In the genomic region with DNA sequence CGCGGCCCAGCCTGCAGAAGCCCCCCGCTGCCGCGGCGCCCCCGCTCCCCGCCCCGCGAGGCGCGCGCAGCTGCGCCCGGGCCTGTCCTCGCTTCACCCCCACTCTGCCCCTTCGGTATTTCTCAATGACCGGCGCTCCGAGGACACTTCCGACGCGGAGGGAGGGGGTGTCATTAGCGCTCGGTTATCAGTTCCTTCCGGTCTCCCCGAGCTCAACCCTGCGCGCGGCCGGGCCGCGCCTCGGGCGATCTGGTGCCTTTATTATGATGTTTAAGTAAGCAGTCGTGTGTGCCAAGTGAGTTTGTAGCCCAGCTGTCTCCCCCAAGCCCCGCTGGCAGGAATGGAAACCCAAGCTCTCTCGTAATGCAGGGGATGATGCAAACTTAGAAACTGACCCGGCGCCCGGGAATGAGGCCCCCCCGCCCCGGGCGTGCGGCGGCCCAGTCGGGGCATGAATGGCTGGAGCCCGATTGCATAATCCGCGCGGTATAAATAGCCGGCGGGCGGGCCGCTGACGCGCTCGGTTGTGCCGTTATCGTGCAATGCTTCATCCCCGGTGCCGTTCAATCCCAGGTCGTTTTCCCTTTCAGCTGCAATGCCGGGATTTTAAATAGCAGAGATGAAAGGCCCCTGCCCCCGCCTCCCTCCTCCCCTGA, we compare ENCODE assay signal across 1 cellular context.
TF ChIP-seq lines count a peak whose summit lies in the region.

No MANE protein-coding gene starts in this region.

TF ChIP-seq in K562, 482 proteins besides CTCF, POLR2A, EP300 and RAD21 (continued from another document and continues in another):
- TF ChIP-seq, protein P1, sequence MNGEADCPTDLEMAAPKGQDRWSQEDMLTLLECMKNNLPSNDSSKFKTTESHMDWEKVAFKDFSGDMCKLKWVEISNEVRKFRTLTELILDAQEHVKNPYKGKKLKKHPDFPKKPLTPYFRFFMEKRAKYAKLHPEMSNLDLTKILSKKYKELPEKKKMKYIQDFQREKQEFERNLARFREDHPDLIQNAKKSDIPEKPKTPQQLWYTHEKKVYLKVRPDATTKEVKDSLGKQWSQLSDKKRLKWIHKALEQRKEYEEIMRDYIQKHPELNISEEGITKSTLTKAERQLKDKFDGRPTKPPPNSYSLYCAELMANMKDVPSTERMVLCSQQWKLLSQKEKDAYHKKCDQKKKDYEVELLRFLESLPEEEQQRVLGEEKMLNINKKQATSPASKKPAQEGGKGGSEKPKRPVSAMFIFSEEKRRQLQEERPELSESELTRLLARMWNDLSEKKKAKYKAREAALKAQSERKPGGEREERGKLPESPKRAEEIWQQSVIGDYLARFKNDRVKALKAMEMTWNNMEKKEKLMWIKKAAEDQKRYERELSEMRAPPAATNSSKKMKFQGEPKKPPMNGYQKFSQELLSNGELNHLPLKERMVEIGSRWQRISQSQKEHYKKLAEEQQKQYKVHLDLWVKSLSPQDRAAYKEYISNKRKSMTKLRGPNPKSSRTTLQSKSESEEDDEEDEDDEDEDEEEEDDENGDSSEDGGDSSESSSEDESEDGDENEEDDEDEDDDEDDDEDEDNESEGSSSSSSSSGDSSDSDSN (IDR thresholded peaks at IDR 0.05; ENCODE audit: borderline replicate concordance in 1 of 2, low read depth in 2 of 2, low read length in 2 of 2), result peak; percentile 63 to 73; a peak in 3 of 4 replicates
- no peak for TF ChIP-seq ZNF586 (CRISPR knock-in tag; conservative IDR thresholded peaks at IDR 0.05)
- TF ChIP-seq MAFG (tag; conservative IDR thresholded peaks at IDR 0.05), result no peak
- TF ChIP-seq LCOR (CRISPR knock-in tag; IDR thresholded peaks at IDR 0.05), result peak; percentile 28
- no peak for TF ChIP-seq FOXA1 (IDR thresholded peaks at IDR 0.05; ENCODE audit: borderline replicate concordance)
- peak; percentile 30; the same call in 1 of the 2 replicates for TF ChIP-seq ESRRA (IDR thresholded peaks at IDR 0.05; ENCODE audit: borderline replicate concordance, low read depth)
- no peak; a peak in 3 of 4 replicates for TF ChIP-seq TBL1XR1 (IDR thresholded peaks at IDR 0.05; ENCODE audit: low read length in 2 of 2)
- TF ChIP-seq, protein P2, sequence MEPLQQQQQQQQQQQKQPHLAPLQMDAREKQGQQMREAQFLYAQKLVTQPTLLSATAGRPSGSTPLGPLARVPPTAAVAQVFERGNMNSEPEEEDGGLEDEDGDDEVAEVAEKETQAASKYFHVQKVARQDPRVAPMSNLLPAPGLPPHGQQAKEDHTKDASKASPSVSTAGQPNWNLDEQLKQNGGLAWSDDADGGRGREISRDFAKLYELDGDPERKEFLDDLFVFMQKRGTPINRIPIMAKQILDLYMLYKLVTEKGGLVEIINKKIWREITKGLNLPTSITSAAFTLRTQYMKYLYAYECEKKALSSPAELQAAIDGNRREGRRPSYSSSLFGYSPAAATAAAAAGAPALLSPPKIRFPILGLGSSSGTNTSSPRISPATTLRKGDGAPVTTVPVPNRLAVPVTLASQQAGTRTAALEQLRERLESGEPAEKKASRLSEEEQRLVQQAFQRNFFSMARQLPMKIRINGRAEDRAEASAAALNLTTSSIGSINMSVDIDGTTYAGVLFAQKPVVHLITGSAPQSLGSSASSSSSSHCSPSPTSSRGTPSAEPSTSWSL (CRISPR knock-in tag; IDR thresholded peaks at IDR 0.05; ENCODE audit: borderline replicate concordance), result no peak
- no peak for TF ChIP-seq NFIC (IDR thresholded peaks at IDR 0.05)
- TF ChIP-seq SRSF1 (IDR thresholded peaks at IDR 0.05; ENCODE audit: low read depth, low read length), result no peak
- TF ChIP-seq, protein P3, sequence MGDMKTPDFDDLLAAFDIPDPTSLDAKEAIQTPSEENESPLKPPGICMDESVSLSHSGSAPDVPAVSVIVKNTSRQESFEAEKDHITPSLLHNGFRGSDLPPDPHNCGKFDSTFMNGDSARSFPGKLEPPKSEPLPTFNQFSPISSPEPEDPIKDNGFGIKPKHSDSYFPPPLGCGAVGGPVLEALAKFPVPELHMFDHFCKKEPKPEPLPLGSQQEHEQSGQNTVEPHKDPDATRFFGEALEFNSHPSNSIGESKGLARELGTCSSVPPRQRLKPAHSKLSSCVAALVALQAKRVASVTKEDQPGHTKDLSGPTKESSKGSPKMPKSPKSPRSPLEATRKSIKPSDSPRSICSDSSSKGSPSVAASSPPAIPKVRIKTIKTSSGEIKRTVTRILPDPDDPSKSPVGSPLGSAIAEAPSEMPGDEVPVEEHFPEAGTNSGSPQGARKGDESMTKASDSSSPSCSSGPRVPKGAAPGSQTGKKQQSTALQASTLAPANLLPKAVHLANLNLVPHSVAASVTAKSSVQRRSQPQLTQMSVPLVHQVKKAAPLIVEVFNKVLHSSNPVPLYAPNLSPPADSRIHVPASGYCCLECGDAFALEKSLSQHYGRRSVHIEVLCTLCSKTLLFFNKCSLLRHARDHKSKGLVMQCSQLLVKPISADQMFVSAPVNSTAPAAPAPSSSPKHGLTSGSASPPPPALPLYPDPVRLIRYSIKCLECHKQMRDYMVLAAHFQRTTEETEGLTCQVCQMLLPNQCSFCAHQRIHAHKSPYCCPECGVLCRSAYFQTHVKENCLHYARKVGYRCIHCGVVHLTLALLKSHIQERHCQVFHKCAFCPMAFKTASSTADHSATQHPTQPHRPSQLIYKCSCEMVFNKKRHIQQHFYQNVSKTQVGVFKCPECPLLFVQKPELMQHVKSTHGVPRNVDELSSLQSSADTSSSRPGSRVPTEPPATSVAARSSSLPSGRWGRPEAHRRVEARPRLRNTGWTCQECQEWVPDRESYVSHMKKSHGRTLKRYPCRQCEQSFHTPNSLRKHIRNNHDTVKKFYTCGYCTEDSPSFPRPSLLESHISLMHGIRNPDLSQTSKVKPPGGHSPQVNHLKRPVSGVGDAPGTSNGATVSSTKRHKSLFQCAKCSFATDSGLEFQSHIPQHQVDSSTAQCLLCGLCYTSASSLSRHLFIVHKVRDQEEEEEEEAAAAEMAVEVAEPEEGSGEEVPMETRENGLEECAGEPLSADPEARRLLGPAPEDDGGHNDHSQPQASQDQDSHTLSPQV (IDR thresholded peaks at IDR 0.05), result 0 out of 2 replicates have a peak, but pooled peaks have one; percentile 41
- no peak for TF ChIP-seq BCL6 (CRISPR knock-in tag; IDR thresholded peaks at IDR 0.05)
- TF ChIP-seq NFE2 (IDR thresholded peaks at IDR 0.05; ENCODE audit: low read depth), result no peak
- no peak for TF ChIP-seq SNIP1 (IDR thresholded peaks at IDR 0.05; ENCODE audit: low read depth)
- TF ChIP-seq, protein P4, sequence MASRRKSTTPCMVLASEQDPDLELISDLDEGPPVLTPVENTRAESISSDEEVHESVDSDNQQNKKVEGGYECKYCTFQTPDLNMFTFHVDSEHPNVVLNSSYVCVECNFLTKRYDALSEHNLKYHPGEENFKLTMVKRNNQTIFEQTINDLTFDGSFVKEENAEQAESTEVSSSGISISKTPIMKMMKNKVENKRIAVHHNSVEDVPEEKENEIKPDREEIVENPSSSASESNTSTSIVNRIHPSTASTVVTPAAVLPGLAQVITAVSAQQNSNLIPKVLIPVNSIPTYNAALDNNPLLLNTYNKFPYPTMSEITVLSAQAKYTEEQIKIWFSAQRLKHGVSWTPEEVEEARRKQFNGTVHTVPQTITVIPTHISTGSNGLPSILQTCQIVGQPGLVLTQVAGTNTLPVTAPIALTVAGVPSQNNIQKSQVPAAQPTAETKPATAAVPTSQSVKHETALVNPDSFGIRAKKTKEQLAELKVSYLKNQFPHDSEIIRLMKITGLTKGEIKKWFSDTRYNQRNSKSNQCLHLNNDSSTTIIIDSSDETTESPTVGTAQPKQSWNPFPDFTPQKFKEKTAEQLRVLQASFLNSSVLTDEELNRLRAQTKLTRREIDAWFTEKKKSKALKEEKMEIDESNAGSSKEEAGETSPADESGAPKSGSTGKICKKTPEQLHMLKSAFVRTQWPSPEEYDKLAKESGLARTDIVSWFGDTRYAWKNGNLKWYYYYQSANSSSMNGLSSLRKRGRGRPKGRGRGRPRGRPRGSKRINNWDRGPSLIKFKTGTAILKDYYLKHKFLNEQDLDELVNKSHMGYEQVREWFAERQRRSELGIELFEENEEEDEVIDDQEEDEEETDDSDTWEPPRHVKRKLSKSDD (conservative IDR thresholded peaks at IDR 0.05; ENCODE audit: low read length), result no peak
- no peak for TF ChIP-seq SIRT6 (IDR thresholded peaks at IDR 0.05; ENCODE audit: low read depth, low read length)
- TF ChIP-seq IRF2 (CRISPR knock-in tag; IDR thresholded peaks at IDR 0.05), result no peak
- TF ChIP-seq ZNF695 (CRISPR knock-in tag; IDR thresholded peaks at IDR 0.05), result no peak
- TF ChIP-seq ZNF780A (CRISPR knock-in tag; IDR thresholded peaks at IDR 0.05), result no peak
- TF ChIP-seq ARID2 (IDR thresholded peaks at IDR 0.05), result no peak
- no peak; the same call in 1 of the 2 replicates for TF ChIP-seq FOXP1 (CRISPR knock-in tag; IDR thresholded peaks at IDR 0.05)
- TF ChIP-seq HDAC1 (IDR thresholded peaks at IDR 0.05), result peak in 1 of 2 experiments; percentile 53; a peak in 1 of 4 replicates
- TF ChIP-seq, protein P5, sequence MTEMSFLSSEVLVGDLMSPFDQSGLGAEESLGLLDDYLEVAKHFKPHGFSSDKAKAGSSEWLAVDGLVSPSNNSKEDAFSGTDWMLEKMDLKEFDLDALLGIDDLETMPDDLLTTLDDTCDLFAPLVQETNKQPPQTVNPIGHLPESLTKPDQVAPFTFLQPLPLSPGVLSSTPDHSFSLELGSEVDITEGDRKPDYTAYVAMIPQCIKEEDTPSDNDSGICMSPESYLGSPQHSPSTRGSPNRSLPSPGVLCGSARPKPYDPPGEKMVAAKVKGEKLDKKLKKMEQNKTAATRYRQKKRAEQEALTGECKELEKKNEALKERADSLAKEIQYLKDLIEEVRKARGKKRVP (CRISPR knock-in tag; IDR thresholded peaks at IDR 0.05), result peak; percentile 93
- TF ChIP-seq BACH1 (tag; IDR thresholded peaks at IDR 0.05), result no peak
- TF ChIP-seq BRF1 (IDR thresholded peaks at IDR 0.05; ENCODE audit: borderline replicate concordance, extremely low read depth, insufficient read length), result no peak
- TF ChIP-seq, protein P6, sequence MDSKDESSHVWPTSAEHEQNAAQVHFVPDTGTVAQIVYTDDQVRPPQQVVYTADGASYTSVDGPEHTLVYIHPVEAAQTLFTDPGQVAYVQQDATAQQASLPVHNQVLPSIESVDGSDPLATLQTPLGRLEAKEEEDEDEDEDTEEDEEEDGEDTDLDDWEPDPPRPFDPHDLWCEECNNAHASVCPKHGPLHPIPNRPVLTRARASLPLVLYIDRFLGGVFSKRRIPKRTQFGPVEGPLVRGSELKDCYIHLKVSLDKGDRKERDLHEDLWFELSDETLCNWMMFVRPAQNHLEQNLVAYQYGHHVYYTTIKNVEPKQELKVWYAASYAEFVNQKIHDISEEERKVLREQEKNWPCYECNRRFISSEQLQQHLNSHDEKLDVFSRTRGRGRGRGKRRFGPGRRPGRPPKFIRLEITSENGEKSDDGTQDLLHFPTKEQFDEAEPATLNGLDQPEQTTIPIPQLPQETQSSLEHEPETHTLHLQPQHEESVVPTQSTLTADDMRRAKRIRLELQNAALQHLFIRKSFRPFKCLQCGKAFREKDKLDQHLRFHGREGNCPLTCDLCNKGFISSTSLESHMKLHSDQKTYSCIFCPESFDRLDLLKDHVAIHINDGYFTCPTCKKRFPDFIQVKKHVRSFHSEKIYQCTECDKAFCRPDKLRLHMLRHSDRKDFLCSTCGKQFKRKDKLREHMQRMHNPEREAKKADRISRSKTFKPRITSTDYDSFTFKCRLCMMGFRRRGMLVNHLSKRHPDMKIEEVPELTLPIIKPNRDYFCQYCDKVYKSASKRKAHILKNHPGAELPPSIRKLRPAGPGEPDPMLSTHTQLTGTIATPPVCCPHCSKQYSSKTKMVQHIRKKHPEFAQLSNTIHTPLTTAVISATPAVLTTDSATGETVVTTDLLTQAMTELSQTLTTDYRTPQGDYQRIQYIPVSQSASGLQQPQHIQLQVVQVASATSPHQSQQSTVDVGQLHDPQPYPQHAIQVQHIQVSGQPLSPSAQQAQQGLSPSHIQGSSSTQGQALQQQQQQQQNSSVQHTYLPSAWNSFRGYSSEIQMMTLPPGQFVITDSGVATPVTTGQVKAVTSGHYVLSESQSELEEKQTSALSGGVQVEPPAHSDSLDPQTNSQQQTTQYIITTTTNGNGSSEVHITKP (IDR thresholded peaks at IDR 0.05; ENCODE audit: partially characterized antibody), result peak; percentile 84
- no peak for TF ChIP-seq ZEB2 (IDR thresholded peaks at IDR 0.05)
- TF ChIP-seq RNF2 (IDR thresholded peaks at IDR 0.05), result peak; percentile 78
- TF ChIP-seq HMG20B (CRISPR knock-in tag; IDR thresholded peaks at IDR 0.05), result peak; percentile 72; the same call in 1 of the 2 replicates
- no peak for TF ChIP-seq ZNF134 (CRISPR knock-in tag; conservative IDR thresholded peaks at IDR 0.05)
- TF ChIP-seq CBX8 (IDR thresholded peaks at IDR 0.05; ENCODE audit: borderline replicate concordance, extremely low read depth, low read depth, low read length, poor library complexity, severe bottlenecking), result no peak
- peak; percentile 26; the same call in 1 of the 2 replicates for TF ChIP-seq TCF3 (CRISPR knock-in tag; IDR thresholded peaks at IDR 0.05)
- TF ChIP-seq, protein P7, sequence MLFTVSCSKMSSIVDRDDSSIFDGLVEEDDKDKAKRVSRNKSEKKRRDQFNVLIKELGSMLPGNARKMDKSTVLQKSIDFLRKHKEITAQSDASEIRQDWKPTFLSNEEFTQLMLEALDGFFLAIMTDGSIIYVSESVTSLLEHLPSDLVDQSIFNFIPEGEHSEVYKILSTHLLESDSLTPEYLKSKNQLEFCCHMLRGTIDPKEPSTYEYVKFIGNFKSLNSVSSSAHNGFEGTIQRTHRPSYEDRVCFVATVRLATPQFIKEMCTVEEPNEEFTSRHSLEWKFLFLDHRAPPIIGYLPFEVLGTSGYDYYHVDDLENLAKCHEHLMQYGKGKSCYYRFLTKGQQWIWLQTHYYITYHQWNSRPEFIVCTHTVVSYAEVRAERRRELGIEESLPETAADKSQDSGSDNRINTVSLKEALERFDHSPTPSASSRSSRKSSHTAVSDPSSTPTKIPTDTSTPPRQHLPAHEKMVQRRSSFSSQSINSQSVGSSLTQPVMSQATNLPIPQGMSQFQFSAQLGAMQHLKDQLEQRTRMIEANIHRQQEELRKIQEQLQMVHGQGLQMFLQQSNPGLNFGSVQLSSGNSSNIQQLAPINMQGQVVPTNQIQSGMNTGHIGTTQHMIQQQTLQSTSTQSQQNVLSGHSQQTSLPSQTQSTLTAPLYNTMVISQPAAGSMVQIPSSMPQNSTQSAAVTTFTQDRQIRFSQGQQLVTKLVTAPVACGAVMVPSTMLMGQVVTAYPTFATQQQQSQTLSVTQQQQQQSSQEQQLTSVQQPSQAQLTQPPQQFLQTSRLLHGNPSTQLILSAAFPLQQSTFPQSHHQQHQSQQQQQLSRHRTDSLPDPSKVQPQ (CRISPR knock-in tag; IDR thresholded peaks at IDR 0.05; ENCODE audit: borderline replicate concordance), result no peak
- TF ChIP-seq ATF1 (CRISPR knock-in tag; IDR thresholded peaks at IDR 0.05), result no peak
- TF ChIP-seq ATF1 (tag; IDR thresholded peaks at IDR 0.05), result peak; percentile 93
- TF ChIP-seq SP1 (CRISPR knock-in tag; IDR thresholded peaks at IDR 0.05), result no peak; the same call in 1 of the 2 replicates
- no peak for TF ChIP-seq FOXJ3 (CRISPR knock-in tag; IDR thresholded peaks at IDR 0.05)
- TF ChIP-seq, protein P8, sequence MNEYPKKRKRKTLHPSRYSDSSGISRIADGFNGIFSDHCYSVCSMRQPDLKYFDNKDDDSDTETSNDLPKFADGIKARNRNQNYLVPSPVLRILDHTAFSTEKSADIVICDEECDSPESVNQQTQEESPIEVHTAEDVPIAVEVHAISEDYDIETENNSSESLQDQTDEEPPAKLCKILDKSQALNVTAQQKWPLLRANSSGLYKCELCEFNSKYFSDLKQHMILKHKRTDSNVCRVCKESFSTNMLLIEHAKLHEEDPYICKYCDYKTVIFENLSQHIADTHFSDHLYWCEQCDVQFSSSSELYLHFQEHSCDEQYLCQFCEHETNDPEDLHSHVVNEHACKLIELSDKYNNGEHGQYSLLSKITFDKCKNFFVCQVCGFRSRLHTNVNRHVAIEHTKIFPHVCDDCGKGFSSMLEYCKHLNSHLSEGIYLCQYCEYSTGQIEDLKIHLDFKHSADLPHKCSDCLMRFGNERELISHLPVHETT (CRISPR knock-in tag; conservative IDR thresholded peaks at IDR 0.05 in 1 of 2, IDR thresholded peaks at IDR 0.05 in 1 of 2), result peak in 1 of 2 experiments; percentile 96; a peak in 2 of 4 replicates
- peak; percentile 91 for TF ChIP-seq HDAC3 (IDR thresholded peaks at IDR 0.05; ENCODE audit: borderline replicate concordance, partially characterized antibody)
